ENCODE assay signal across 1 cellular context in the genomic region with DNA sequence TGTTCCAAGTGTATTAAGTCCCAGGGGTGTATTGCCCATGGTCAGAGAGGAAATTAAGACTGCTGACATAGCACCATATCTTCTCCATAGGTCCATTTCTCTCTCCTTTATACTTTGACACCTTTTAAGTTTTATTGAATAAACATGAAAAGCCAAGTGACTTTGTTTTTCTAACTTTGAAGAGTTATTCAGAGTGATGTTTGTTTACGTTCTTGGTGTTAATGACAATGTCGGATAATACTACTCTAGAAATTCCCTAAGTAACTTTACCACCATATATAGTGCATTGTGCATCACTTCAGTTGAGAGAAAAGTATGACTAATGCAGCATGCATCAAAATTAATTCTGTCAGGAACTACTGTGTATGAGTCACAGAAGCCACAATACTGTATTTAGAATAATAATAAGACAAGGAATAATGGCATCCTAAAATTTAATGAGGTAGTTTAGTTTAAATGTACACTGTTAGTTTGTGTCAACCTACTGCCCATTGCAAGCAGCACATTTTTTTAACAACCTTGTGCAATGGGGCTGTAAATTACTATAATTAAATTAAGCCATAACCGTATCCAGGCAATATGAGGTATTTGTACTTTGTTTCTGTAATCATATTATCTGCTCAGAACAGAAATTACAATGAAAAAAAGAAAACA.
TF ChIP-seq lines count a peak whose summit lies in the region.

No MANE protein-coding gene starts in this region.

TF ChIP-seq in GM23338, 12 proteins besides CTCF, POLR2A, EP300 and RAD21 (continued from another document):
- TF ChIP-seq, protein P1, sequence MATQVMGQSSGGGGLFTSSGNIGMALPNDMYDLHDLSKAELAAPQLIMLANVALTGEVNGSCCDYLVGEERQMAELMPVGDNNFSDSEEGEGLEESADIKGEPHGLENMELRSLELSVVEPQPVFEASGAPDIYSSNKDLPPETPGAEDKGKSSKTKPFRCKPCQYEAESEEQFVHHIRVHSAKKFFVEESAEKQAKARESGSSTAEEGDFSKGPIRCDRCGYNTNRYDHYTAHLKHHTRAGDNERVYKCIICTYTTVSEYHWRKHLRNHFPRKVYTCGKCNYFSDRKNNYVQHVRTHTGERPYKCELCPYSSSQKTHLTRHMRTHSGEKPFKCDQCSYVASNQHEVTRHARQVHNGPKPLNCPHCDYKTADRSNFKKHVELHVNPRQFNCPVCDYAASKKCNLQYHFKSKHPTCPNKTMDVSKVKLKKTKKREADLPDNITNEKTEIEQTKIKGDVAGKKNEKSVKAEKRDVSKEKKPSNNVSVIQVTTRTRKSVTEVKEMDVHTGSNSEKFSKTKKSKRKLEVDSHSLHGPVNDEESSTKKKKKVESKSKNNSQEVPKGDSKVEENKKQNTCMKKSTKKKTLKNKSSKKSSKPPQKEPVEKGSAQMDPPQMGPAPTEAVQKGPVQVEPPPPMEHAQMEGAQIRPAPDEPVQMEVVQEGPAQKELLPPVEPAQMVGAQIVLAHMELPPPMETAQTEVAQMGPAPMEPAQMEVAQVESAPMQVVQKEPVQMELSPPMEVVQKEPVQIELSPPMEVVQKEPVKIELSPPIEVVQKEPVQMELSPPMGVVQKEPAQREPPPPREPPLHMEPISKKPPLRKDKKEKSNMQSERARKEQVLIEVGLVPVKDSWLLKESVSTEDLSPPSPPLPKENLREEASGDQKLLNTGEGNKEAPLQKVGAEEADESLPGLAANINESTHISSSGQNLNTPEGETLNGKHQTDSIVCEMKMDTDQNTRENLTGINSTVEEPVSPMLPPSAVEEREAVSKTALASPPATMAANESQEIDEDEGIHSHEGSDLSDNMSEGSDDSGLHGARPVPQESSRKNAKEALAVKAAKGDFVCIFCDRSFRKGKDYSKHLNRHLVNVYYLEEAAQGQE (IDR thresholded peaks at IDR 0.05; ENCODE audit: unreplicated experiment), result no peak
TF ChIP-seq in GM23338: peak in this region for 0.
